In genomic region chr6:39964094-39964493, GRCh38 we compare ENCODE assay signal across 18 cellular contexts. TPM values are rescaled to one million over a fixed set of nuclear protein-coding genes. Genes with fewer than 3 reads are reported as not detected.
DNase-seq lines count a peak whose midpoint lies in the region; ATAC-seq, FAIRE-seq and TF ChIP-seq lines count a peak whose summit lies in the region.
"Had no signal": no experiment of that assay in that cellular context is flagged by ENCODE, and none has a peak within 500 bp of the region (broad histone marks: within the 10 kb centered on the region; RNA-seq: fewer than 3 reads in every experiment).

No MANE protein-coding gene starts in this region.

- intact Hi-C loops in IMR-90 (cut with micrococcal nuclease) (loop anchor here (5.0 kb wide), 1 partner anchor 77 kb away; no protein-coding TSS in a partner anchor), cardiac septum (cut with DNase I) (no loop called here)

- H4K91ac ChIP-seq in IMR-90 (ENCODE audit: insufficient read depth, low read depth, low read length) (peak overlapping the region; percentile 8), H1 (replicated peaks; ENCODE audit: insufficient read length, low read length) (no peak overlapping the region)

- DNase-seq in IMR-90 (no peak), H1 (ENCODE audit: low read depth in 1 of 2, low spot score in 2 of 2) (no peak), mesendoderm (peak; percentile 32), cardiac septum (ENCODE audit: low spot score) (no peak), NCI-H1930 (lab: John Stamatoyannopoulos, UW) (no peak), NCI-H187 (lab: John Stamatoyannopoulos, UW) (no peak)
- DNase-seq: AML-193; Calu3; CD4-positive, alpha-beta memory T cell; DMS79 treated with DMSO at 0.1 percent for 48 hours; GF-D8; HFFc6; KBM-7 had no signal

- no peak overlapping the region for H3K56ac ChIP-seq in IMR-90 (ENCODE audit: extremely low read depth, insufficient read depth, low read length)
- H3K56ac ChIP-seq in H1 (replicated peaks; ENCODE audit: insufficient read length, low read depth, low read length) = no peak overlapping the region
- no peak overlapping the region for H3K56ac ChIP-seq in mesendoderm (ENCODE audit: low read length)

- H2AK5ac ChIP-seq in IMR-90 (ENCODE audit: low read depth, low read length) (peak overlapping the region; percentile 82; the same call in 1 of the 2 replicates), H1 (ENCODE audit: low read depth, low read length) (no peak overlapping the region), mesendoderm (ENCODE audit: low read length) (no peak overlapping the region)

- H2AFZ ChIP-seq in IMR-90 (replicated peaks; ENCODE audit: low read length, poor library complexity) = no peak overlapping the region
- 0 out of 2 replicates have a peak overlapping the region, but pooled peaks have one; percentile 43 for H2AFZ ChIP-seq in H1 (ENCODE audit: low read length)

- H3K27me3 ChIP-seq in IMR-90 (ENCODE audit: control insufficient read depth, insufficient read depth, low read length) (peaks cover 2% of the 10 kb centered on the region; the same call in 1 of the 2 replicates), H1 (replicated peaks in 1 of 4; ENCODE audit: control insufficient read depth in 3 of 4, extremely low read depth in 1 of 4, insufficient read depth in 3 of 4, low read length in 3 of 4) (no peaks in the 10 kb centered on the region), mesendoderm (ENCODE audit: insufficient read depth, low read length, poor library complexity) (no peaks in the 10 kb centered on the region)

- H3K27ac ChIP-seq in IMR-90 (ENCODE audit: insufficient read depth, low read length) (no peak overlapping the region), H1 (ENCODE audit: low read depth, low read length) (no peak overlapping the region), mesendoderm (ENCODE audit: low read depth, low read length) (no peak overlapping the region)
- H3K27ac ChIP-seq: A549 had no signal

- ATAC-seq in IMR-90 (ENCODE audit: low read depth) (no peak), HG03139 (IDR thresholded peaks at IDR 0.05; ENCODE audit: unreplicated experiment) (no peak)
- ATAC-seq: A549, HCT116 had no signal

- TF ChIP-seq CTCF in IMR-90 (conservative IDR thresholded peaks at IDR 0.05; ENCODE audit: low read depth, low read length) (no peak), H1 (IDR thresholded peaks at IDR 0.05; ENCODE audit: control extremely low read depth in 1 of 3, insufficient read depth in 1 of 3, low read depth in 1 of 3, low read length in 3 of 3) (no peak)

- in situ Hi-C loops in IMR-90 (cut with MboI; ENCODE audit: low sequenced_read_pairs) = no loop called here

- H3K14ac ChIP-seq in IMR-90 (replicated peaks; ENCODE audit: low read depth, low read length) = peak overlapping the region; percentile 45
- H3K14ac ChIP-seq in H1 (ENCODE audit: insufficient read length) = no peak overlapping the region

- dilution Hi-C loops in IMR-90 (cut with HindIII; ENCODE audit: low sequenced_read_pairs, unreplicated experiment) = no loop called here

- TF ChIP-seq EP300 in H1 (IDR thresholded peaks at IDR 0.05; ENCODE audit: borderline replicate concordance in 1 of 2, low read depth in 2 of 2, low read length in 2 of 2) = no peak

- BruUV-seq in IMR-90 (replicated peaks; lab: Mats Ljungman, UMichigan) = no TSS peak

- WGBS in IMR-90 (ENCODE audit: extremely low coverage in 2 of 2, insufficient read length in 1 of 2), 2 experiments = 33% methylated on average over 1 of the region's 6 CpGs; no CpG with 5 or more reads in 1 of the 2 experiments
- 74% methylated on average over 6 of the region's 6 CpGs; no CpG with 5 or more reads in 1 of the 2 experiments for WGBS in H1 (ENCODE audit: extremely low coverage in 1 of 2, insufficient coverage in 1 of 2, insufficient read length in 1 of 2, insufficient replicate concordance in 2 of 2, low coverage in 1 of 2, low lambda C conversion rate in 2 of 2, missing lambda C conversion rate in 1 of 2), 2 experiments
- no CpG with 5 or more reads among the region's 6 CpGs for WGBS in mesendoderm (ENCODE audit: extremely low coverage, insufficient coverage, low lambda C conversion rate)

- no peaks in the 10 kb centered on the region; the same call in 1 of the 2 replicates for H3K9me1 ChIP-seq in IMR-90 (ENCODE audit: insufficient read depth, low read length)

- no peaks in the 10 kb centered on the region for H3K36me3 ChIP-seq in IMR-90 (ENCODE audit: control insufficient read depth, insufficient read depth, low read length)
- no peaks in the 10 kb centered on the region for H3K36me3 ChIP-seq in H1 (ENCODE audit: control insufficient read depth in 2 of 4, insufficient read depth in 4 of 4, low read length in 3 of 4)
- H3K36me3 ChIP-seq in mesendoderm (ENCODE audit: control insufficient read depth, insufficient read depth, low read length) = no peaks in the 10 kb centered on the region

- peak overlapping the region; percentile 83; the same call in 1 of the 3 replicates for H2BK15ac ChIP-seq in IMR-90 (ENCODE audit: low read depth, low read length)
- H2BK15ac ChIP-seq in H1 (ENCODE audit: low read length) = no peak overlapping the region
- no peak overlapping the region for H2BK15ac ChIP-seq in mesendoderm (replicated peaks; ENCODE audit: low read depth)

- H2AK9ac ChIP-seq in IMR-90 (replicated peaks; ENCODE audit: low read depth, low read length, poor library complexity) = peak overlapping the region; percentile 28

- H3K79me2 ChIP-seq in H1 (ENCODE audit: control insufficient read depth in 1 of 2, insufficient read depth in 2 of 2, low read length in 2 of 2) (no peaks in the 10 kb centered on the region), mesendoderm (ENCODE audit: control insufficient read depth, insufficient read depth, low read length) (no peaks in the 10 kb centered on the region)

- peak overlapping the region; percentile 75 for H3K4ac ChIP-seq in IMR-90 (ENCODE audit: low read depth, low read length)
- no peak overlapping the region for H3K4ac ChIP-seq in H1 (replicated peaks; ENCODE audit: insufficient read length, low read depth, low read length)
- no peak overlapping the region for H3K4ac ChIP-seq in mesendoderm (ENCODE audit: low read depth, low read length)

- peak overlapping the region; percentile 86 for H2BK20ac ChIP-seq in IMR-90 (ENCODE audit: low read depth, low read length)
- no peak overlapping the region for H2BK20ac ChIP-seq in H1 (ENCODE audit: low read length)

- no peaks in the 10 kb centered on the region for H3K23me2 ChIP-seq in H1 (ENCODE audit: low read depth, low read length)

- H3K79me1 ChIP-seq in IMR-90 (ENCODE audit: low read depth in 1 of 2, low read length in 2 of 2) (no peaks in the 10 kb centered on the region), H1 (ENCODE audit: low read depth, low read length) (no peaks in the 10 kb centered on the region), mesendoderm (ENCODE audit: low read length) (no peaks in the 10 kb centered on the region)

- H3K4me2 ChIP-seq in IMR-90 (ENCODE audit: low read depth, low read length) (no peak overlapping the region), H1 (ENCODE audit: insufficient read depth in 1 of 2, low read depth in 2 of 2, low read length in 2 of 2) (no peak overlapping the region), mesendoderm (ENCODE audit: low read length) (no peak overlapping the region)
- H3K4me2 ChIP-seq: A549 had no signal

- peak overlapping the region; percentile 16; the same call in 1 of the 2 replicates for H4K5ac ChIP-seq in IMR-90 (ENCODE audit: low read depth, low read length)
- no peak overlapping the region for H4K5ac ChIP-seq in H1 (ENCODE audit: insufficient read length, low read depth, low read length)
- no peak overlapping the region for H4K5ac ChIP-seq in mesendoderm (ENCODE audit: low read length)

- no peak overlapping the region for H3K4me3 ChIP-seq in IMR-90 (ENCODE audit: insufficient read depth, low read depth, low read length)
- H3K4me3 ChIP-seq in H1 (ENCODE audit: extremely low read depth in 1 of 4, insufficient read depth in 2 of 4, low read depth in 3 of 4, low read length in 4 of 4) = no peak overlapping the region
- H3K4me3 ChIP-seq in mesendoderm (ENCODE audit: low read length) = no peak overlapping the region
- H3K4me3 ChIP-seq: A549 had no signal

- H3K23ac ChIP-seq in IMR-90 (ENCODE audit: low read depth, low read length) (peak overlapping the region; percentile 85), H1 (ENCODE audit: insufficient read length) (no peak overlapping the region), mesendoderm (ENCODE audit: low read length) (no peak overlapping the region)

- FAIRE-seq in H1 (lab: Jason Lieb, UNC) = peak; percentile 32
- FAIRE-seq: A549, H54, HTR-8/SVneo had no signal

- H3K9ac ChIP-seq in IMR-90 (ENCODE audit: low read depth, low read length) (no peak overlapping the region), H1 (replicated peaks in 1 of 4; ENCODE audit: extremely low read depth in 1 of 4, low read depth in 3 of 4, low read length in 3 of 4) (no peak overlapping the region), mesendoderm (ENCODE audit: low read length) (no peak overlapping the region)

- no peak for TF ChIP-seq POLR2A in IMR-90 (IDR thresholded peaks at IDR 0.05; ENCODE audit: low read depth, low read length)
- TF ChIP-seq POLR2A in H1 (IDR thresholded peaks at IDR 0.05; ENCODE audit: control extremely low read depth in 1 of 2, low read depth in 2 of 2, low read length in 2 of 2) = no peak

- H3K9me3 ChIP-seq in IMR-90 (ENCODE audit: control insufficient read depth, insufficient read depth, low read length) = no peaks in the 10 kb centered on the region
- no peaks in the 10 kb centered on the region for H3K9me3 ChIP-seq in H1 (ENCODE audit: insufficient read depth in 2 of 2, low read depth in 1 of 2, low read length in 1 of 2)
- H3K9me3 ChIP-seq: A549 had no signal

- H2BK120ac ChIP-seq in IMR-90 (ENCODE audit: low read depth, low read length) (peak overlapping the region; percentile 86), H1 (replicated peaks; ENCODE audit: low read depth, low read length) (no peak overlapping the region), mesendoderm (ENCODE audit: low read depth, low read length) (no peak overlapping the region)

- CTCF ChIA-PET in IMR-90 (lab: Yijun Ruan, JAX) (interaction anchor here (0.6 kb wide), 1 partner anchor 665 kb away, joined by 3 read pairs; no protein-coding TSS in a partner anchor), H1 (lab: Charles Lee; ENCODE audit: partially characterized antibody) (no interaction called here)

- POLR2A ChIA-PET in IMR-90 (lab: Charles Lee; ENCODE audit: unreplicated experiment) = no interaction called here
- POLR2A ChIA-PET in H1 (lab: Charles Lee; ENCODE audit: partially characterized antibody) = no interaction called here

- H4K20me1 ChIP-seq in IMR-90 (ENCODE audit: insufficient read depth, low read length) = no peaks in the 10 kb centered on the region
- no peaks in the 10 kb centered on the region for H4K20me1 ChIP-seq in H1 (replicated peaks in 1 of 2; ENCODE audit: control insufficient read depth in 1 of 2, insufficient read depth in 2 of 2, low read length in 2 of 2)

- H3K4me1 ChIP-seq in IMR-90 (ENCODE audit: control insufficient read depth, insufficient read depth, low read length) (peaks cover 7% of the 10 kb centered on the region), H1 (replicated peaks in 1 of 4; ENCODE audit: control insufficient read depth in 3 of 4, insufficient read depth in 4 of 4, low read length in 3 of 4) (no peaks in the 10 kb centered on the region), mesendoderm (ENCODE audit: control insufficient read depth, low read depth, low read length) (peaks cover 2% of the 10 kb centered on the region)
- H3K4me1 ChIP-seq: A549 had no signal

- H2BK5ac ChIP-seq in IMR-90 (ENCODE audit: low read depth, low read length, poor library complexity, severe bottlenecking) (no peak overlapping the region), H1 (ENCODE audit: low read depth, low read length) (no peak overlapping the region), mesendoderm (ENCODE audit: low read length) (no peak overlapping the region)

- no peak overlapping the region for H2BK12ac ChIP-seq in H1 (ENCODE audit: low read depth, low read length)

- 0 out of 2 replicates have a peak overlapping the region, but pooled peaks have one; percentile 72 for H3K18ac ChIP-seq in IMR-90 (ENCODE audit: low read depth, low read length)
- no peak overlapping the region for H3K18ac ChIP-seq in H1 (ENCODE audit: extremely low read depth, low read length)
- H3K18ac ChIP-seq in mesendoderm (ENCODE audit: low read length) = no peak overlapping the region

- no peak overlapping the region for H4K8ac ChIP-seq in IMR-90 (ENCODE audit: low read depth in 2 of 2, low read length in 2 of 2)
- no peak overlapping the region for H4K8ac ChIP-seq in H1 (ENCODE audit: extremely low read depth, insufficient read depth, low read length)
- no peak overlapping the region for H4K8ac ChIP-seq in mesendoderm (ENCODE audit: low read depth, low read length)

- TF ChIP-seq RAD21 in IMR-90 (IDR thresholded peaks at IDR 0.05; ENCODE audit: low read length) (no peak), H1 (IDR thresholded peaks at IDR 0.05 in 1 of 2, conservative IDR thresholded peaks at IDR 0.05 in 1 of 2; ENCODE audit: low read depth in 2 of 2, low read length in 2 of 2) (no peak)

RNA-seq across cellular contexts. Expression of gene MOCS1, which starts 29.8 kb away (rescaled TPM):
- total RNA-seq in IMR-90 (2012; rRNA removed) = 8.1 and 9.5 TPM in 2 replicates
- 4.8 and 5.5 TPM in 2 replicates for polyA plus RNA-seq in IMR-90 (2012; rRNA removed)
- polyA plus RNA-seq in IMR-90 (2012; cell fraction: cytosol; rRNA removed) = 3.4 and 5.4 TPM in 2 replicates
- polyA plus RNA-seq in IMR-90 (2012; cell fraction: nucleus; rRNA removed; ENCODE audit: low replicate concordance) = 5.7 and 6.6 TPM in 2 replicates
- total RNA-seq in H1 (2021; fragmentation: NEBNext Ultra II Directional; extraction: Animal tissue kit (Norgen Biotek cat#: 25700)) = 18.5 and 19.7 TPM in 2 replicates
- polyA plus RNA-seq in H1 (2011; rRNA removed) = 13.4 and 15.1 TPM in 2 replicates
- polyA plus RNA-seq in H1 (2011; cell fraction: cytosol; rRNA removed) = 15.5 TPM
- polyA plus RNA-seq in H1 (2011; cell fraction: nucleus; rRNA removed) = 20.1 TPM
- 13.7 to 19.2 TPM (median 17.3 TPM) in 4 replicates for polyA plus RNA-seq in H1 (2012, experiment 1 of 2)
- polyA plus RNA-seq in H1 (2012, experiment 2 of 2) = 20.0 TPM
- 9.9 TPM for polyA plus RNA-seq in H1 (2013, experiment 1 of 2)
- 9.4 TPM for polyA plus RNA-seq in H1 (2013, experiment 2 of 2)
- polyA minus RNA-seq in H1 (2011; rRNA and poly(A)+ RNA removed) = 28.3 and 33.5 TPM in 2 replicates
- 11.9 TPM for polyA minus RNA-seq in H1 (2011; cell fraction: cytosol; rRNA and poly(A)+ RNA removed)
- polyA minus RNA-seq in H1 (2011; cell fraction: nucleus; rRNA and poly(A)+ RNA removed) = 19.5 TPM
- 8.3 TPM for polyA plus RNA-seq in mesendoderm (2013, experiment 1 of 2)
- 8.7 TPM for polyA plus RNA-seq in mesendoderm (2013, experiment 2 of 2)
- total RNA-seq in cardiac septum = 22.1 TPM
